ENCODE assay signal across 1 cellular context in genomic region chr5:139391570-139392323, GRCh38.
TF ChIP-seq lines count a peak whose summit lies in the region.

No MANE protein-coding gene starts in this region.

TF ChIP-seq in GM23338, 12 proteins besides CTCF, POLR2A, EP300 and RAD21 (continued from another document):
- no peak for TF ChIP-seq ETS1 (IDR thresholded peaks at IDR 0.05)
- TF ChIP-seq ZNF462 (CRISPR knock-in tag; IDR thresholded peaks at IDR 0.05): no peak
- TF ChIP-seq STAT1 (IDR thresholded peaks at IDR 0.05; ENCODE audit: unreplicated experiment): no peak
